ENCODE assay signal across 8 cellular contexts in genomic region chr15:99059010-99059981, GRCh38. TPM values are rescaled to one million over a fixed set of nuclear protein-coding genes. Genes with fewer than 3 reads are reported as not detected.
A peak's percentile ranks its signal among the peaks of the same experiment; 100 is the strongest.
DNase-seq lines count a peak whose midpoint lies in the region; ATAC-seq and TF ChIP-seq lines count a peak whose summit lies in the region.

No MANE protein-coding gene starts in this region.

- no peaks in the 10 kb centered on the region for H3K36me3 Mint-ChIP-seq in activated CD4-positive, alpha-beta T cell treated with anti-CD3 and anti-CD28 coated beads, Interleukin-2, amount 10 ng/mL, durations not matched to agents 24 days and 14 days (ENCODE audit: low read depth)

- H3K4me1 Mint-ChIP-seq in activated CD4-positive, alpha-beta T cell treated with anti-CD3 and anti-CD28 coated beads, Interleukin-2, amount 10 ng/mL, durations not matched to agents 24 days and 14 days: peaks cover 5% of the 10 kb centered on the region

- intact Hi-C loops in activated CD4-positive, alpha-beta T cell treated with anti-CD3 and anti-CD28 coated beads, Interleukin-2, amount 10 ng/mL, durations not matched to agents 24 days and 14 days (cut with micrococcal nuclease): loop anchor here (1.0 to 5.0 kb wide), 5 partner anchors 44 to 617 kb away; partner anchors contain the start of gene IGF1R

- peak; percentile 69 for DNase-seq in GM12865 (ENCODE audit: low read depth)
- peak; percentile 95 for DNase-seq in HEK293T (ENCODE audit: extremely low spot score)
- DNase-seq in NCI-H1105 treated with DMSO at 0.1 percent for 48 hours (lab: John Stamatoyannopoulos, UW): peak; percentile 33
- DNase-seq in activated CD4-positive, alpha-beta T cell treated with anti-CD3 and anti-CD28 coated beads, Interleukin-2, amount 10 ng/mL, durations not matched to agents 24 days and 14 days: peak; percentile 88
- peak; percentile 76 for DNase-seq in dermis blood vessel endothelial cell
- peak; percentile 59 for DNase-seq in left lobe of liver (ENCODE audit: low spot score)
- peak; percentile 12 to 25 (median 19) for DNase-seq in stimulated activated CD4-positive, alpha-beta T cell treated with anti-CD3 and anti-CD28 coated beads, Interleukin-1b, Interleukin-23, amount 100 ng/mL, for 24 hours (ENCODE audit: low read depth in 4 of 4, low spot score in 1 of 4)

- peak overlapping the region; percentile 76 for H3K4me3 ChIP-seq in GM12865 (ENCODE audit: low read depth, low read length)

- POLR2A ChIA-PET in HEK293T (lab: Yijun Ruan, JAX): interaction anchor here (0.8 to 1.2 kb wide), 6 partner anchors 9 to 193 kb away, joined by 3 to 4 read pairs (median 3); no protein-coding TSS in a partner anchor

- ATAC-seq in left lobe of liver (peak; percentile 97), GM18873 (IDR thresholded peaks at IDR 0.05; ENCODE audit: low FRiP score, unreplicated experiment) (no peak)

- peaks cover 44% of the 10 kb centered on the region for H3K27me3 Mint-ChIP-seq in activated CD4-positive, alpha-beta T cell treated with anti-CD3 and anti-CD28 coated beads, Interleukin-2, amount 10 ng/mL, durations not matched to agents 24 days and 14 days

- no peaks in the 10 kb centered on the region for H3K9me3 Mint-ChIP-seq in activated CD4-positive, alpha-beta T cell treated with anti-CD3 and anti-CD28 coated beads, Interleukin-2, amount 10 ng/mL, durations not matched to agents 24 days and 14 days

- CTCF ChIA-PET in HEK293T (lab: Yijun Ruan, JAX): interaction anchor here (0.6 to 1.9 kb wide), 11 partner anchors 9 to 1251 kb away, joined by 3 to 6 read pairs (median 3); partner anchors contain the start of gene SYNM

- peak overlapping the region; percentile 69 for H3K4me3 Mint-ChIP-seq in activated CD4-positive, alpha-beta T cell treated with anti-CD3 and anti-CD28 coated beads, Interleukin-2, amount 10 ng/mL, durations not matched to agents 24 days and 14 days

- no peak overlapping the region for H3K27ac Mint-ChIP-seq in activated CD4-positive, alpha-beta T cell treated with anti-CD3 and anti-CD28 coated beads, Interleukin-2, amount 10 ng/mL, durations not matched to agents 24 days and 14 days

- peak; percentile 82 for TF ChIP-seq CTCF in GM12865 (IDR thresholded peaks at IDR 0.05; ENCODE audit: insufficient read depth, low read depth, low read length, missing control alignments)

TF ChIP-seq in HEK293T, 16 proteins besides CTCF, POLR2A, EP300 and RAD21:
- TF ChIP-seq TARDBP (IDR thresholded peaks at IDR 0.05): no peak
- no peak for TF ChIP-seq NFRKB (IDR thresholded peaks at IDR 0.05)
- TF ChIP-seq ELF4 (IDR thresholded peaks at IDR 0.05): no peak
- no peak for TF ChIP-seq FOXM1 (IDR thresholded peaks at IDR 0.05; ENCODE audit: borderline replicate concordance)

RNA-seq across cellular contexts. Expression of gene SYNM, which starts 45.6 kb away (rescaled TPM):
- total RNA-seq in activated CD4-positive, alpha-beta T cell treated with anti-CD3 and anti-CD28 coated beads, Interleukin-2, amount 10 ng/mL, durations not matched to agents 24 days and 14 days: 0.79 and 1.1 TPM in 2 replicates
- total RNA-seq in dermis blood vessel endothelial cell: 45.1 and 60.0 TPM in 2 replicates
- 3.8 TPM for total RNA-seq in left lobe of liver

RNA-seq across cellular contexts. Expression of gene PGPEP1L, which starts 51.7 kb away (rescaled TPM):
- not detected in 2 replicates for total RNA-seq in activated CD4-positive, alpha-beta T cell treated with anti-CD3 and anti-CD28 coated beads, Interleukin-2, amount 10 ng/mL, durations not matched to agents 24 days and 14 days
- total RNA-seq in dermis blood vessel endothelial cell: not detected in 2 replicates
- total RNA-seq in left lobe of liver: not detected

Comparison
In these comparisons a context has a peak if more than half of its experiments do, and no peak if none do; other contexts are left out.
1. DNase-seq: peak in every context shown above with its lines; median percentile 95 in HEK293T; 88 in activated CD4-positive, alpha-beta T cell treated with anti-CD3 and anti-CD28 coated beads, Interleukin-2, amount 10 ng/mL, durations not matched to agents 24 days and 14 days; 76 in dermis blood vessel endothelial cell; 69 in GM12865; 59 in left lobe of liver; 33 in NCI-H1105 treated with DMSO at 0.1 percent for 48 hours; 19 in stimulated activated CD4-positive, alpha-beta T cell treated with anti-CD3 and anti-CD28 coated beads, Interleukin-1b, Interleukin-23, amount 100 ng/mL, for 24 hours.